ENCODE assay signal across 32 cellular contexts in genomic region chr12:72509893-72510292, GRCh38.
"Had no signal": no experiment of that assay in that cellular context is flagged by ENCODE, and none has a peak within 500 bp of the region (broad histone marks: within the 10 kb centered on the region; RNA-seq: fewer than 3 reads in every experiment).

No MANE protein-coding gene starts in this region.

- H3K27me3 ChIP-seq: ascending aorta, breast epithelium, cardiac muscle cell, dorsolateral prefrontal cortex, esophagus muscularis mucosa, foreskin keratinocyte, gastrocnemius medialis had no signal

- H3K4me1 ChIP-seq: ascending aorta, breast epithelium, esophagus muscularis mucosa, foreskin keratinocyte, gastrocnemius medialis had no signal

- H3K9me3 ChIP-seq: ascending aorta, breast epithelium, esophagus muscularis mucosa, gastrocnemius medialis had no signal

- H3K27ac ChIP-seq: ascending aorta, breast epithelium, cardiac muscle cell, coronary artery, dorsolateral prefrontal cortex, esophagus muscularis mucosa, foreskin keratinocyte, gastrocnemius medialis, VCaP had no signal

- DNase-seq: activated CD4-positive, alpha-beta memory T cell treated with anti-CD3 and anti-CD28 coated beads, Interleukin-2, amount 10 ng/mL, durations not matched to agents 7 days and 5 days; activated CD4-positive, alpha-beta T cell treated with anti-CD3 and anti-CD28 coated beads for 1 hour; activated CD4-positive, alpha-beta T cell treated with anti-CD3 and anti-CD28 coated beads for 4 hours; activated CD4-positive, alpha-beta T cell treated with anti-CD3 and anti-CD28 coated beads, Interleukin-2, amount 10 ng/mL, durations not matched to agents 7 days and 5 days; activated CD4-positive, alpha-beta T cell treated with anti-CD3 and anti-CD28 coated beads, Interleukin-2, amount 50 U/mL, for 4 hours; activated CD8-positive, alpha-beta memory T cell treated with anti-CD3 and anti-CD28 coated beads, Interleukin-2, amount 50 U/mL, for 48 hours; activated gamma-delta T cell; activated naive CD4-positive, alpha-beta T cell; activated naive CD4-positive, alpha-beta T cell treated with anti-CD3 and anti-CD28 coated beads, Interleukin-2, amount 10 ng/mL, durations not matched to agents 7 days and 5 days; activated naive CD8-positive, alpha-beta T cell treated with anti-CD3 and anti-CD28 coated beads, Interleukin-2, amount 10 ng/mL, durations not matched to agents 7 days and 5 days; activated T-cell treated with anti-CD3 and anti-CD28 coated beads for 4 hours; activated T-cell treated with anti-CD3 and anti-CD28 coated beads, Interleukin-2, amount 50 U/mL, for 24 hours; activated T-cell treated with anti-CD3 and anti-CD28 coated beads, Interleukin-2, amount 50 U/mL, for 72 hours; central memory CD4-positive, alpha-beta T cell; cerebellar nuclear complex; dorsolateral prefrontal cortex; effector CD4-positive, alpha-beta T cell; effector memory CD8-positive, alpha-beta T cell; erythroblast; foreskin keratinocyte; gastrocnemius medialis; T-helper 2 cell had no signal

- H3K4me1 Mint-ChIP-seq: activated CD4-positive, alpha-beta memory T cell treated with anti-CD3 and anti-CD28 coated beads, Interleukin-2, amount 10 ng/mL, durations not matched to agents 7 days and 5 days; activated CD4-positive, alpha-beta T cell treated with anti-CD3 and anti-CD28 coated beads, Interleukin-2, amount 10 ng/mL, durations not matched to agents 7 days and 5 days; activated naive CD4-positive, alpha-beta T cell treated with anti-CD3 and anti-CD28 coated beads, Interleukin-2, amount 10 ng/mL, durations not matched to agents 7 days and 5 days; activated naive CD8-positive, alpha-beta T cell treated with anti-CD3 and anti-CD28 coated beads, Interleukin-2, amount 10 ng/mL, durations not matched to agents 7 days and 5 days had no signal

- H3K27ac Mint-ChIP-seq: activated CD4-positive, alpha-beta memory T cell treated with anti-CD3 and anti-CD28 coated beads, Interleukin-2, amount 10 ng/mL, durations not matched to agents 7 days and 5 days; activated CD4-positive, alpha-beta T cell treated with anti-CD3 and anti-CD28 coated beads, Interleukin-2, amount 10 ng/mL, durations not matched to agents 7 days and 5 days; activated naive CD4-positive, alpha-beta T cell treated with anti-CD3 and anti-CD28 coated beads, Interleukin-2, amount 10 ng/mL, durations not matched to agents 7 days and 5 days; activated naive CD4-positive, alpha-beta T cell treated with anti-CD3 and anti-CD28 coated beads, Interleukin-2, amount 50 U/mL, for 72 hours; activated naive CD8-positive, alpha-beta T cell treated with anti-CD3 and anti-CD28 coated beads, Interleukin-2, amount 10 ng/mL, durations not matched to agents 7 days and 5 days; activated T-cell treated with anti-CD3 and anti-CD28 coated beads, Interleukin-2, amount 50 U/mL, for 24 hours; activated T-cell treated with anti-CD3 and anti-CD28 coated beads, Interleukin-2, amount 50 U/mL, for 72 hours; dendritic cell treated with granulocyte-macrophage colony-stimulating factor and Interleukin-4, amounts not matched to agents 40 ng/mL and 50 ng/mL, for 4 days; effector memory CD8-positive, alpha-beta T cell; WTC11 had no signal

- H3K27me3 Mint-ChIP-seq: activated CD4-positive, alpha-beta memory T cell treated with anti-CD3 and anti-CD28 coated beads, Interleukin-2, amount 10 ng/mL, durations not matched to agents 7 days and 5 days; activated CD4-positive, alpha-beta T cell treated with anti-CD3 and anti-CD28 coated beads, Interleukin-2, amount 10 ng/mL, durations not matched to agents 7 days and 5 days; activated naive CD4-positive, alpha-beta T cell treated with anti-CD3 and anti-CD28 coated beads, Interleukin-2, amount 10 ng/mL, durations not matched to agents 7 days and 5 days; activated naive CD8-positive, alpha-beta T cell treated with anti-CD3 and anti-CD28 coated beads, Interleukin-2, amount 10 ng/mL, durations not matched to agents 7 days and 5 days; activated T-cell treated with anti-CD3 and anti-CD28 coated beads, Interleukin-2, amount 50 U/mL, for 24 hours; brain; dendritic cell treated with granulocyte-macrophage colony-stimulating factor and Interleukin-4, amounts not matched to agents 40 ng/mL and 50 ng/mL, for 4 days; effector memory CD8-positive, alpha-beta T cell had no signal

- H3K9me3 Mint-ChIP-seq: activated CD4-positive, alpha-beta T cell treated with anti-CD3 and anti-CD28 coated beads, Interleukin-2, amount 10 ng/mL, durations not matched to agents 7 days and 5 days; brain had no signal

- H3K4me3 ChIP-seq: ascending aorta, breast epithelium, cardiac muscle cell, coronary artery, dorsolateral prefrontal cortex, esophagus muscularis mucosa, gastrocnemius medialis had no signal

- H3K4me3 Mint-ChIP-seq: activated CD4-positive, alpha-beta memory T cell treated with anti-CD3 and anti-CD28 coated beads, Interleukin-2, amount 10 ng/mL, durations not matched to agents 7 days and 5 days; activated CD4-positive, alpha-beta T cell treated with anti-CD3 and anti-CD28 coated beads, Interleukin-2, amount 10 ng/mL, durations not matched to agents 7 days and 5 days; activated naive CD4-positive, alpha-beta T cell treated with anti-CD3 and anti-CD28 coated beads, Interleukin-2, amount 10 ng/mL, durations not matched to agents 7 days and 5 days; activated naive CD8-positive, alpha-beta T cell treated with anti-CD3 and anti-CD28 coated beads, Interleukin-2, amount 10 ng/mL, durations not matched to agents 7 days and 5 days; activated T-cell treated with anti-CD3 and anti-CD28 coated beads, Interleukin-2, amount 50 U/mL, for 24 hours; activated T-cell treated with anti-CD3 and anti-CD28 coated beads, Interleukin-2, amount 50 U/mL, for 72 hours; brain; dendritic cell treated with granulocyte-macrophage colony-stimulating factor and Interleukin-4, amounts not matched to agents 40 ng/mL and 50 ng/mL, for 4 days; effector memory CD8-positive, alpha-beta T cell; WTC11 had no signal

- H3K36me3 Mint-ChIP-seq: activated naive CD4-positive, alpha-beta T cell treated with anti-CD3 and anti-CD28 coated beads, Interleukin-2, amount 10 ng/mL, durations not matched to agents 7 days and 5 days; activated naive CD4-positive, alpha-beta T cell treated with anti-CD3 and anti-CD28 coated beads, Interleukin-2, amount 50 U/mL, for 72 hours; activated naive CD8-positive, alpha-beta T cell treated with anti-CD3 and anti-CD28 coated beads, Interleukin-2, amount 10 ng/mL, durations not matched to agents 7 days and 5 days; brain; WTC11 had no signal

- H3K36me3 ChIP-seq: ascending aorta, breast epithelium, cardiac muscle cell, esophagus muscularis mucosa, gastrocnemius medialis had no signal
